In the genomic region with DNA sequence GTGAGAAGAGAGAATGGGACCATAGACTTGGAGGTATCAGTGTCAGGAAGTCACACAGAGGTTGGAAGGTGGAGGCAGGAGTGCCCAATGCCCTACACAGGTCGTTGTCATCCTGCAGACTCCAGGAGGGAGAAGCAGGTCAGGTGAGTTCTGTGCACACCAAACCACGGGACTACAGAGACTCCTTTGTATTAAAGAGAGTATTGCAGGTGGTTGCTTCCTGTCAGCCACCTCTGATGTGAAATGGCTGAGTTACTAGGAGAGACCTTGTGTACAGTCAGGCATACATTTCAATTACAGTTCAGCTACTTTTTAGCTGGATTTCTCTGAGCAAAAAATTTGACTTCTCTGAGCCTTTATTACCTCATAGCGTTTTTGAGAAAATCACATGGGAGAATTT, we compare ENCODE assay signal across 15 cellular contexts. TPM values are rescaled to one million over a fixed set of nuclear protein-coding genes. Genes with fewer than 3 reads are reported as not detected.
DNase-seq lines count a peak whose midpoint lies in the region; ATAC-seq and TF ChIP-seq lines count a peak whose summit lies in the region.
"Had no signal": no experiment of that assay in that cellular context is flagged by ENCODE, and none has a peak within 500 bp of the region (broad histone marks: within the 10 kb centered on the region; RNA-seq: fewer than 3 reads in every experiment).

No MANE protein-coding gene starts in this region.

- H3K79me2 ChIP-seq in GM23338 (replicated peaks; ENCODE audit: insufficient read depth) (no peaks in the 10 kb centered on the region), neural progenitor cell (ENCODE audit: low read depth) (no peaks in the 10 kb centered on the region)

- no peaks in the 10 kb centered on the region for H4K20me1 ChIP-seq in GM23338 (replicated peaks; ENCODE audit: insufficient read depth)
- no peaks in the 10 kb centered on the region for H4K20me1 ChIP-seq in neural progenitor cell (ENCODE audit: low read depth)

- H3K4me1 ChIP-seq in GM23338 (ENCODE audit: insufficient read depth) (no peaks in the 10 kb centered on the region), neural progenitor cell (no peaks in the 10 kb centered on the region), tibial artery (no peaks in the 10 kb centered on the region)
- H3K4me1 ChIP-seq: left ventricle myocardium inferior had no signal

- H3K27me3 ChIP-seq in GM23338 (ENCODE audit: insufficient read depth) (no peaks in the 10 kb centered on the region), neural progenitor cell (no peaks in the 10 kb centered on the region), tibial artery (no peaks in the 10 kb centered on the region)

- H3K4me3 ChIP-seq in GM23338 (no peak overlapping the region), neural progenitor cell (no peak overlapping the region), tibial artery (no peak overlapping the region)
- H3K4me3 ChIP-seq: left ventricle myocardium inferior had no signal

- DNase-seq in NCI-H2029 treated with DMSO at 0.1 percent for 48 hours (lab: John Stamatoyannopoulos, UW) = peak; percentile 25
- DNase-seq in NCI-H2029 (lab: John Stamatoyannopoulos, UW) = no peak
- DNase-seq in GM23338 (ENCODE audit: low spot score) = peak; percentile 12
- DNase-seq in SW480 (ENCODE audit: low spot score) = peak; percentile 70
- DNase-seq in left kidney (ENCODE audit: low read depth, low spot score) = peak; percentile 51
- DNase-seq in GF-D8 (lab: John Stamatoyannopoulos, UW) = no peak
- no peak for DNase-seq in neural progenitor cell (ENCODE audit: low spot score)
- no peak for DNase-seq in tibial artery
- DNase-seq: activated CD8-positive, alpha-beta memory T cell treated with anti-CD3 and anti-CD28 coated beads, Interleukin-2, amount 50 U/mL, for 48 hours; aorta; DMS79 treated with DMSO at 0.1 percent for 48 hours; IMR-90; left ventricle myocardium inferior; NCI-H1694 had no signal

- H3K27ac ChIP-seq in GM23338 (ENCODE audit: low read depth) (no peak overlapping the region), neural progenitor cell (no peak overlapping the region), tibial artery (no peak overlapping the region)
- H3K27ac ChIP-seq: left ventricle myocardium inferior had no signal

- H3K4me1 Mint-ChIP-seq in GM23338 = no peaks in the 10 kb centered on the region
- peaks cover 13% of the 10 kb centered on the region for H3K4me1 Mint-ChIP-seq in neural progenitor cell

- no peak overlapping the region for H3K27ac Mint-ChIP-seq in GM23338
- no peak overlapping the region for H3K27ac Mint-ChIP-seq in neural progenitor cell

- ATAC-seq in GM23338 = peak; percentile 51

- intact Hi-C loops in tibial artery (cut with DNase I; ENCODE audit: low total_unique reads) = no loop called here

- no peaks in the 10 kb centered on the region for H3F3A ChIP-seq in GM23338 (replicated peaks; ENCODE audit: low read depth)
- H3F3A ChIP-seq in neural progenitor cell (ENCODE audit: low read depth) = no peaks in the 10 kb centered on the region

- H3K9me2 ChIP-seq in GM23338 (ENCODE audit: insufficient read depth) = no peaks in the 10 kb centered on the region

- H3K36me3 Mint-ChIP-seq in GM23338 (ENCODE audit: low read depth) = no peaks in the 10 kb centered on the region
- H3K36me3 Mint-ChIP-seq in neural progenitor cell = no peaks in the 10 kb centered on the region

- H3K27me3 Mint-ChIP-seq in GM23338 (ENCODE audit: insufficient read depth, low read depth, poor library complexity) (no peaks in the 10 kb centered on the region), neural progenitor cell (ENCODE audit: insufficient read depth, low read depth) (peaks cover 10% of the 10 kb centered on the region)

- H3K4me2 ChIP-seq in GM23338 (no peak overlapping the region), neural progenitor cell (no peak overlapping the region)

- no peaks in the 10 kb centered on the region for H3K9me3 ChIP-seq in neural progenitor cell (ENCODE audit: low read depth)
- H3K9me3 ChIP-seq in tibial artery = no peaks in the 10 kb centered on the region
- H3K9me3 ChIP-seq: left ventricle myocardium inferior had no signal

- no peak overlapping the region for H3K4me3 Mint-ChIP-seq in GM23338
- H3K4me3 Mint-ChIP-seq in neural progenitor cell = no peak overlapping the region

- H3K9ac ChIP-seq in neural progenitor cell = no peak overlapping the region

- H3K36me3 ChIP-seq in GM23338 (ENCODE audit: insufficient read depth) = no peaks in the 10 kb centered on the region
- no peaks in the 10 kb centered on the region for H3K36me3 ChIP-seq in neural progenitor cell
- no peaks in the 10 kb centered on the region for H3K36me3 ChIP-seq in tibial artery
- H3K36me3 ChIP-seq: left ventricle myocardium inferior had no signal

- TF ChIP-seq CTCF in GM23338 (conservative IDR thresholded peaks at IDR 0.05; ENCODE audit: low read depth in 2 of 2) = no peak
- TF ChIP-seq CTCF in neural progenitor cell (IDR thresholded peaks at IDR 0.05) = no peak
- no peak for TF ChIP-seq CTCF in tibial artery (IDR thresholded peaks at IDR 0.05)

- H3K9me3 Mint-ChIP-seq in GM23338 = peaks cover 3% of the 10 kb centered on the region; the same call in 1 of the 3 replicates
- H3K9me3 Mint-ChIP-seq in neural progenitor cell = no peaks in the 10 kb centered on the region

- H2AFZ ChIP-seq in GM23338 = no peak overlapping the region
- H2AFZ ChIP-seq in neural progenitor cell (replicated peaks) = no peak overlapping the region

TF ChIP-seq in GM23338, 12 proteins besides CTCF, POLR2A, EP300 and RAD21 (continues in another document):
- no peak for TF ChIP-seq EZH2 (IDR thresholded peaks at IDR 0.05; ENCODE audit: low read depth, unreplicated experiment)
- no peak for TF ChIP-seq EZH2phosphoT487 (IDR thresholded peaks at IDR 0.05; ENCODE audit: unreplicated experiment)
- no peak for TF ChIP-seq STAT1 (IDR thresholded peaks at IDR 0.05; ENCODE audit: unreplicated experiment)
- no peak for TF ChIP-seq CREB1 (CRISPR knock-in tag; IDR thresholded peaks at IDR 0.05; ENCODE audit: low read depth)
- TF ChIP-seq ZNF331 (CRISPR knock-in tag; IDR thresholded peaks at IDR 0.05; ENCODE audit: low read depth) = no peak
- TF ChIP-seq, protein P1, sequence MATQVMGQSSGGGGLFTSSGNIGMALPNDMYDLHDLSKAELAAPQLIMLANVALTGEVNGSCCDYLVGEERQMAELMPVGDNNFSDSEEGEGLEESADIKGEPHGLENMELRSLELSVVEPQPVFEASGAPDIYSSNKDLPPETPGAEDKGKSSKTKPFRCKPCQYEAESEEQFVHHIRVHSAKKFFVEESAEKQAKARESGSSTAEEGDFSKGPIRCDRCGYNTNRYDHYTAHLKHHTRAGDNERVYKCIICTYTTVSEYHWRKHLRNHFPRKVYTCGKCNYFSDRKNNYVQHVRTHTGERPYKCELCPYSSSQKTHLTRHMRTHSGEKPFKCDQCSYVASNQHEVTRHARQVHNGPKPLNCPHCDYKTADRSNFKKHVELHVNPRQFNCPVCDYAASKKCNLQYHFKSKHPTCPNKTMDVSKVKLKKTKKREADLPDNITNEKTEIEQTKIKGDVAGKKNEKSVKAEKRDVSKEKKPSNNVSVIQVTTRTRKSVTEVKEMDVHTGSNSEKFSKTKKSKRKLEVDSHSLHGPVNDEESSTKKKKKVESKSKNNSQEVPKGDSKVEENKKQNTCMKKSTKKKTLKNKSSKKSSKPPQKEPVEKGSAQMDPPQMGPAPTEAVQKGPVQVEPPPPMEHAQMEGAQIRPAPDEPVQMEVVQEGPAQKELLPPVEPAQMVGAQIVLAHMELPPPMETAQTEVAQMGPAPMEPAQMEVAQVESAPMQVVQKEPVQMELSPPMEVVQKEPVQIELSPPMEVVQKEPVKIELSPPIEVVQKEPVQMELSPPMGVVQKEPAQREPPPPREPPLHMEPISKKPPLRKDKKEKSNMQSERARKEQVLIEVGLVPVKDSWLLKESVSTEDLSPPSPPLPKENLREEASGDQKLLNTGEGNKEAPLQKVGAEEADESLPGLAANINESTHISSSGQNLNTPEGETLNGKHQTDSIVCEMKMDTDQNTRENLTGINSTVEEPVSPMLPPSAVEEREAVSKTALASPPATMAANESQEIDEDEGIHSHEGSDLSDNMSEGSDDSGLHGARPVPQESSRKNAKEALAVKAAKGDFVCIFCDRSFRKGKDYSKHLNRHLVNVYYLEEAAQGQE (IDR thresholded peaks at IDR 0.05; ENCODE audit: unreplicated experiment) = no peak
- TF ChIP-seq JUNB (IDR thresholded peaks at IDR 0.05; ENCODE audit: unreplicated experiment) = no peak
- TF ChIP-seq, protein P2, sequence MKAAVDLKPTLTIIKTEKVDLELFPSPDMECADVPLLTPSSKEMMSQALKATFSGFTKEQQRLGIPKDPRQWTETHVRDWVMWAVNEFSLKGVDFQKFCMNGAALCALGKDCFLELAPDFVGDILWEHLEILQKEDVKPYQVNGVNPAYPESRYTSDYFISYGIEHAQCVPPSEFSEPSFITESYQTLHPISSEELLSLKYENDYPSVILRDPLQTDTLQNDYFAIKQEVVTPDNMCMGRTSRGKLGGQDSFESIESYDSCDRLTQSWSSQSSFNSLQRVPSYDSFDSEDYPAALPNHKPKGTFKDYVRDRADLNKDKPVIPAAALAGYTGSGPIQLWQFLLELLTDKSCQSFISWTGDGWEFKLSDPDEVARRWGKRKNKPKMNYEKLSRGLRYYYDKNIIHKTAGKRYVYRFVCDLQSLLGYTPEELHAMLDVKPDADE (IDR thresholded peaks at IDR 0.05) = no peak
- TF ChIP-seq ZNF114 (CRISPR knock-in tag; IDR thresholded peaks at IDR 0.05) = no peak
- no peak for TF ChIP-seq POLR2AphosphoS5 (IDR thresholded peaks at IDR 0.05; ENCODE audit: low read depth)

RNA-seq across cellular contexts. Expression of a gene that starts 51.6 kb away (rescaled TPM):
- total RNA-seq in GM23338 (2014; rRNA removed; shearing (Covaris generic)) = not detected in 2 replicates
- polyA plus RNA-seq in GM23338 (2016; fragmentation: Nextera tagmentation; extraction: Ambion mirVana) = not detected in 2 replicates
- total RNA-seq in neural progenitor cell (ENCODE audit: low replicate concordance) = not detected in 2 replicates
- total RNA-seq: aorta, IMR-90, left ventricle myocardium inferior, urinary bladder had no signal
- polyA plus RNA-seq: aorta, IMR-90, urinary bladder had no signal

Comparison
In these comparisons a context has a peak if more than half of its experiments do, and no peak if none do; other contexts are left out.
1. DNase-seq: peak in NCI-H2029 treated with DMSO at 0.1 percent for 48 hours (single experiment), GM23338 (single experiment), SW480 (single experiment) and left kidney (single experiment); none in NCI-H2029 (single experiment), GF-D8 (single experiment), neural progenitor cell (single experiment) and tibial artery (0 of 2).